In the genomic region with DNA sequence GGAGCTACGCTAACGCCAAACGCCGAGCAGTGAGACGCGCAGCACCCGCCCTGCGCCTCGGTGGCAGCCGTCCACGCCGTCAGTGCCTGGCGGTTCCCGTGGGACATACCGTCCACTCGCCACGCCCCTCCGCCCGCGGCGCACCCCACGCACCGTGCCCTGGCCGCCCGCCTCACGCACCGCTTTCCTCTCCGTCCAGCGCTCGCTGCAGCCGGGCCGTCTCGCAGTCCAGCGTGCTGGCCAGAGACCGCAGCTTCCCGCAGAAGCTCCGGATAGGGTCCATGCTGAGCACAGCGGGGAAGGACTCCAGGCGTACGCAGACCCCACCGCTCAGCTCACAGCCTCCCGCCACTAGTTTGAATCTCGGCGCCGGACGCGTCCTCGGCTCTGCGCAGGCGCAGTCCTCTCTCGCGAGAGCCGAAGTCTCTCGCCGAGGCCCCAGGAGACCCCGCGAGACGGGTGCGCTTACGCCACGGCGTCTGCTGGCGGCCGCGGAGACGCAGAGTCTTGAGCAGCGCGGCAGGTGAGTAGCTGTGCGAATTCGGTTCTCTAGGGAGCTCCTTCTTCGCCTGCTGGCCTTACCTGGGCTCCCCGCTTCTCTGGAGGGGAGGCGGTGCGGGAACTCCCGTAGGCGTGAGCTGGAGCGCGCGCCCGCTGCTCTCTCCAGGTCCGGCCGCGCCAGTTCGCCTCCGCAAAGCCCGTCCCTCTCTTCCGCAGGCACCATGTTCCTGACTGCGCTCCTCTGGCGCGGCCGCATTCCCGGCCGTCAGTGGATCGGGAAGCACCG, we compare ENCODE assay signal across 1 cellular context.
TF ChIP-seq lines count a peak whose summit lies in the region.

A gene (plus strand): TSS at position 464 of the 787 bp plus-strand sequence. CDS start 259 bp downstream, at position 723.
A gene (minus strand): TSS at position 358 of the 787 bp plus-strand sequence. CDS start 75 bp downstream, at position 283.

TF ChIP-seq in HepG2, 621 proteins besides CTCF, POLR2A, EP300 and RAD21 (continued from another document and continues in another):
- TF ChIP-seq, protein P1, sequence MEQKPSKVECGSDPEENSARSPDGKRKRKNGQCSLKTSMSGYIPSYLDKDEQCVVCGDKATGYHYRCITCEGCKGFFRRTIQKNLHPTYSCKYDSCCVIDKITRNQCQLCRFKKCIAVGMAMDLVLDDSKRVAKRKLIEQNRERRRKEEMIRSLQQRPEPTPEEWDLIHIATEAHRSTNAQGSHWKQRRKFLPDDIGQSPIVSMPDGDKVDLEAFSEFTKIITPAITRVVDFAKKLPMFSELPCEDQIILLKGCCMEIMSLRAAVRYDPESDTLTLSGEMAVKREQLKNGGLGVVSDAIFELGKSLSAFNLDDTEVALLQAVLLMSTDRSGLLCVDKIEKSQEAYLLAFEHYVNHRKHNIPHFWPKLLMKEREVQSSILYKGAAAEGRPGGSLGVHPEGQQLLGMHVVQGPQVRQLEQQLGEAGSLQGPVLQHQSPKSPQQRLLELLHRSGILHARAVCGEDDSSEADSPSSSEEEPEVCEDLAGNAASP (CRISPR knock-in tag; IDR thresholded peaks at IDR 0.05; ENCODE audit: borderline replicate concordance): peak; percentile 75
- TF ChIP-seq NR3C1 (CRISPR knock-in tag; IDR thresholded peaks at IDR 0.05): no peak; the same call in 1 of the 2 replicates
- TF ChIP-seq, protein P2, sequence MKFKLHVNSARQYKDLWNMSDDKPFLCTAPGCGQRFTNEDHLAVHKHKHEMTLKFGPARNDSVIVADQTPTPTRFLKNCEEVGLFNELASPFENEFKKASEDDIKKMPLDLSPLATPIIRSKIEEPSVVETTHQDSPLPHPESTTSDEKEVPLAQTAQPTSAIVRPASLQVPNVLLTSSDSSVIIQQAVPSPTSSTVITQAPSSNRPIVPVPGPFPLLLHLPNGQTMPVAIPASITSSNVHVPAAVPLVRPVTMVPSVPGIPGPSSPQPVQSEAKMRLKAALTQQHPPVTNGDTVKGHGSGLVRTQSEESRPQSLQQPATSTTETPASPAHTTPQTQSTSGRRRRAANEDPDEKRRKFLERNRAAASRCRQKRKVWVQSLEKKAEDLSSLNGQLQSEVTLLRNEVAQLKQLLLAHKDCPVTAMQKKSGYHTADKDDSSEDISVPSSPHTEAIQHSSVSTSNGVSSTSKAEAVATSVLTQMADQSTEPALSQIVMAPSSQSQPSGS (CRISPR knock-in tag; IDR thresholded peaks at IDR 0.05): peak; percentile 44
- TF ChIP-seq U2AF2 (IDR thresholded peaks at IDR 0.05; ENCODE audit: low read depth, low read length): no peak
- peak; percentile 67 for TF ChIP-seq ZEB1 (IDR thresholded peaks at IDR 0.05; ENCODE audit: insufficient replicate concordance, low read depth)
- TF ChIP-seq, protein P3, sequence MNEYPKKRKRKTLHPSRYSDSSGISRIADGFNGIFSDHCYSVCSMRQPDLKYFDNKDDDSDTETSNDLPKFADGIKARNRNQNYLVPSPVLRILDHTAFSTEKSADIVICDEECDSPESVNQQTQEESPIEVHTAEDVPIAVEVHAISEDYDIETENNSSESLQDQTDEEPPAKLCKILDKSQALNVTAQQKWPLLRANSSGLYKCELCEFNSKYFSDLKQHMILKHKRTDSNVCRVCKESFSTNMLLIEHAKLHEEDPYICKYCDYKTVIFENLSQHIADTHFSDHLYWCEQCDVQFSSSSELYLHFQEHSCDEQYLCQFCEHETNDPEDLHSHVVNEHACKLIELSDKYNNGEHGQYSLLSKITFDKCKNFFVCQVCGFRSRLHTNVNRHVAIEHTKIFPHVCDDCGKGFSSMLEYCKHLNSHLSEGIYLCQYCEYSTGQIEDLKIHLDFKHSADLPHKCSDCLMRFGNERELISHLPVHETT (CRISPR knock-in tag; conservative IDR thresholded peaks at IDR 0.05): 0 out of 2 replicates have a peak, but pooled peaks have one; percentile 24
- no peak for TF ChIP-seq ZNF775 (CRISPR knock-in tag; IDR thresholded peaks at IDR 0.05; ENCODE audit: borderline replicate concordance)
- peak; percentile 98 for TF ChIP-seq POLR2AphosphoS5 (IDR thresholded peaks at IDR 0.05; ENCODE audit: low read depth, low read length)
- TF ChIP-seq, protein P4, sequence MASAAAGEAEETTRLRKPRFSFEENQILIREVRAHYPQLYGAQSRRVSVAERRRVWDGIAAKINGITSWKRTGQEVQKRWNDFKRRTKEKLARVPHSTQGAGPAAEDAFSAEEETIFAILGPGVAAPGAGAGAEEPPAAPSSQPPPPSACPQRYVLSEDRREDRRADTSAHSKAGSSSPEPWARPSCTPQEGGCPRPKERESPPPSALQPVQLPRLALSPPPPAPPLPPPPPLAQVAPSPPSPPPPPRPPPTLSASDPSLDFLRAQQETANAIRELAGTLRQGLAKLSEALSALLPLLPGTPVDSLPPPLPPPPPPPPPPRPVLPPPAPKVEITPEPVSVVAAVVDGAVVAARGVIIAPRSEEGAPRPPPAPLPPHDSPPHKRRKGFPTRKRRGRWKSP (CRISPR knock-in tag; IDR thresholded peaks at IDR 0.05): peak; percentile 98
- peak; percentile 90; the same call in 1 of the 2 replicates for TF ChIP-seq ZNF607 (CRISPR knock-in tag; IDR thresholded peaks at IDR 0.05; ENCODE audit: borderline replicate concordance)
- TF ChIP-seq ATF7 (IDR thresholded peaks at IDR 0.05): no peak
- TF ChIP-seq ATF7 (CRISPR knock-in tag; IDR thresholded peaks at IDR 0.05): no peak
- TF ChIP-seq ZNF883 (CRISPR knock-in tag; IDR thresholded peaks at IDR 0.05; ENCODE audit: not compliant biosample characterization): peak; percentile 89
- TF ChIP-seq MEF2D (CRISPR knock-in tag; IDR thresholded peaks at IDR 0.05): no peak
- TF ChIP-seq, protein P5, sequence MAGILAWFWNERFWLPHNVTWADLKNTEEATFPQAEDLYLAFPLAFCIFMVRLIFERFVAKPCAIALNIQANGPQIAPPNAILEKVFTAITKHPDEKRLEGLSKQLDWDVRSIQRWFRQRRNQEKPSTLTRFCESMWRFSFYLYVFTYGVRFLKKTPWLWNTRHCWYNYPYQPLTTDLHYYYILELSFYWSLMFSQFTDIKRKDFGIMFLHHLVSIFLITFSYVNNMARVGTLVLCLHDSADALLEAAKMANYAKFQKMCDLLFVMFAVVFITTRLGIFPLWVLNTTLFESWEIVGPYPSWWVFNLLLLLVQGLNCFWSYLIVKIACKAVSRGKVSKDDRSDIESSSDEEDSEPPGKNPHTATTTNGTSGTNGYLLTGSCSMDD (CRISPR knock-in tag; IDR thresholded peaks at IDR 0.05): no peak; the same call in 1 of the 2 replicates
- TF ChIP-seq, protein P6, sequence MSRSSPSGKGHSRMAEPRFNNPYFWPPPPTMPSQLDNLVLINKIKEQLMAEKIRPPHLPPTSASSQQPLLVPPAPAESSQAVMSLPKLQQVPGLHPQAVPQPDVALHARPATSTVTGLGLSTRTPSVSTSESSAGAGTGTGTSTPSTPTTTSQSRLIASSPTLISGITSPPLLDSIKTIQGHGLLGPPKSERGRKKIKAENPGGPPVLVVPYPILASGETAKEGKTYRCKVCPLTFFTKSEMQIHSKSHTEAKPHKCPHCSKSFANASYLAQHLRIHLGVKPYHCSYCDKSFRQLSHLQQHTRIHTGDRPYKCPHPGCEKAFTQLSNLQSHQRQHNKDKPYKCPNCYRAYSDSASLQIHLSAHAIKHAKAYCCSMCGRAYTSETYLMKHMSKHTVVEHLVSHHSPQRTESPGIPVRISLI (CRISPR knock-in tag; IDR thresholded peaks at IDR 0.05; ENCODE audit: borderline replicate concordance): no peak; the same call in 1 of the 2 replicates
- peak; percentile 41 for TF ChIP-seq FOXA3 (CRISPR knock-in tag; IDR thresholded peaks at IDR 0.05)
- TF ChIP-seq ZBTB7B (CRISPR knock-in tag; IDR thresholded peaks at IDR 0.05): peak; percentile 26; the same call in 1 of the 2 replicates
- TF ChIP-seq, protein P7, sequence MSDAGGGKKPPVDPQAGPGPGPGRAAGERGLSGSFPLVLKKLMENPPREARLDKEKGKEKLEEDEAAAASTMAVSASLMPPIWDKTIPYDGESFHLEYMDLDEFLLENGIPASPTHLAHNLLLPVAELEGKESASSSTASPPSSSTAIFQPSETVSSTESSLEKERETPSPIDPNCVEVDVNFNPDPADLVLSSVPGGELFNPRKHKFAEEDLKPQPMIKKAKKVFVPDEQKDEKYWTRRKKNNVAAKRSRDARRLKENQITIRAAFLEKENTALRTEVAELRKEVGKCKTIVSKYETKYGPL (CRISPR knock-in tag; IDR thresholded peaks at IDR 0.05): no peak; the same call in 1 of the 2 replicates
- TF ChIP-seq CC2D1A (CRISPR knock-in tag; IDR thresholded peaks at IDR 0.05): peak; percentile 80; the same call in 1 of the 2 replicates
- TF ChIP-seq, protein P8, sequence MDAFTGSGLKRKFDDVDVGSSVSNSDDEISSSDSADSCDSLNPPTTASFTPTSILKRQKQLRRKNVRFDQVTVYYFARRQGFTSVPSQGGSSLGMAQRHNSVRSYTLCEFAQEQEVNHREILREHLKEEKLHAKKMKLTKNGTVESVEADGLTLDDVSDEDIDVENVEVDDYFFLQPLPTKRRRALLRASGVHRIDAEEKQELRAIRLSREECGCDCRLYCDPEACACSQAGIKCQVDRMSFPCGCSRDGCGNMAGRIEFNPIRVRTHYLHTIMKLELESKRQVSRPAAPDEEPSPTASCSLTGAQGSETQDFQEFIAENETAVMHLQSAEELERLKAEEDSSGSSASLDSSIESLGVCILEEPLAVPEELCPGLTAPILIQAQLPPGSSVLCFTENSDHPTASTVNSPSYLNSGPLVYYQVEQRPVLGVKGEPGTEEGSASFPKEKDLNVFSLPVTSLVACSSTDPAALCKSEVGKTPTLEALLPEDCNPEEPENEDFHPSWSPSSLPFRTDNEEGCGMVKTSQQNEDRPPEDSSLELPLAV (CRISPR knock-in tag; conservative IDR thresholded peaks at IDR 0.05; ENCODE audit: low read depth): 0 out of 2 replicates have a peak, but pooled peaks have one; percentile 51
- TF ChIP-seq, protein P9, sequence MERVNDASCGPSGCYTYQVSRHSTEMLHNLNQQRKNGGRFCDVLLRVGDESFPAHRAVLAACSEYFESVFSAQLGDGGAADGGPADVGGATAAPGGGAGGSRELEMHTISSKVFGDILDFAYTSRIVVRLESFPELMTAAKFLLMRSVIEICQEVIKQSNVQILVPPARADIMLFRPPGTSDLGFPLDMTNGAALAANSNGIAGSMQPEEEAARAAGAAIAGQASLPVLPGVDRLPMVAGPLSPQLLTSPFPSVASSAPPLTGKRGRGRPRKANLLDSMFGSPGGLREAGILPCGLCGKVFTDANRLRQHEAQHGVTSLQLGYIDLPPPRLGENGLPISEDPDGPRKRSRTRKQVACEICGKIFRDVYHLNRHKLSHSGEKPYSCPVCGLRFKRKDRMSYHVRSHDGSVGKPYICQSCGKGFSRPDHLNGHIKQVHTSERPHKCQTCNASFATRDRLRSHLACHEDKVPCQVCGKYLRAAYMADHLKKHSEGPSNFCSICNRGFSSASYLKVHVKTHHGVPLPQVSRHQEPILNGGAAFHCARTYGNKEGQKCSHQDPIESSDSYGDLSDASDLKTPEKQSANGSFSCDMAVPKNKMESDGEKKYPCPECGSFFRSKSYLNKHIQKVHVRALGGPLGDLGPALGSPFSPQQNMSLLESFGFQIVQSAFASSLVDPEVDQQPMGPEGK (CRISPR knock-in tag; IDR thresholded peaks at IDR 0.05): no peak
- TF ChIP-seq KDM4B (CRISPR knock-in tag; IDR thresholded peaks at IDR 0.05): peak; percentile 66; the same call in 1 of the 2 replicates
- TF ChIP-seq, protein P10, sequence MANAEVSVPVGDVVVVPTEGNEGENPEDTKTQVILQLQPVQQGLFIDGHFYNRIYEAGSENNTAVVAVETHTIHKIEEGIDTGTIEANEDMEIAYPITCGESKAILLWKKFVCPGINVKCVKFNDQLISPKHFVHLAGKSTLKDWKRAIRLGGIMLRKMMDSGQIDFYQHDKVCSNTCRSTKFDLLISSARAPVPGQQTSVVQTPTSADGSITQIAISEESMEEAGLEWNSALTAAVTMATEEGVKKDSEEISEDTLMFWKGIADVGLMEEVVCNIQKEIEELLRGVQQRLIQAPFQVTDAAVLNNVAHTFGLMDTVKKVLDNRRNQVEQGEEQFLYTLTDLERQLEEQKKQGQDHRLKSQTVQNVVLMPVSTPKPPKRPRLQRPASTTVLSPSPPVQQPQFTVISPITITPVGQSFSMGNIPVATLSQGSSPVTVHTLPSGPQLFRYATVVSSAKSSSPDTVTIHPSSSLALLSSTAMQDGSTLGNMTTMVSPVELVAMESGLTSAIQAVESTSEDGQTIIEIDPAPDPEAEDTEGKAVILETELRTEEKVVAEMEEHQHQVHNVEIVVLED (CRISPR knock-in tag; IDR thresholded peaks at IDR 0.05; ENCODE audit: borderline replicate concordance): peak; percentile 97
- no peak for TF ChIP-seq ZNF550 (CRISPR knock-in tag; IDR thresholded peaks at IDR 0.05; ENCODE audit: borderline replicate concordance)
- TF ChIP-seq ZFP36L2 (CRISPR knock-in tag; IDR thresholded peaks at IDR 0.05): 0 out of 2 replicates have a peak, but pooled peaks have one; percentile 23
- TF ChIP-seq RFXANK (CRISPR knock-in tag; IDR thresholded peaks at IDR 0.05): 0 out of 2 replicates have a peak, but pooled peaks have one; percentile 14
- peak; percentile 96 for TF ChIP-seq POGZ (CRISPR knock-in tag; IDR thresholded peaks at IDR 0.05)
- no peak for TF ChIP-seq TBP (CRISPR knock-in tag; IDR thresholded peaks at IDR 0.05)
- TF ChIP-seq RELA (CRISPR knock-in tag; IDR thresholded peaks at IDR 0.05): no peak
- no peak; the same call in 1 of the 2 replicates for TF ChIP-seq RARA (CRISPR knock-in tag; IDR thresholded peaks at IDR 0.05)
- TF ChIP-seq ZNF556 (CRISPR knock-in tag; IDR thresholded peaks at IDR 0.05; ENCODE audit: borderline replicate concordance): peak; percentile 89; the same call in 1 of the 2 replicates
- peak; percentile 54; the same call in 1 of the 2 replicates for TF ChIP-seq ZSCAN25 (CRISPR knock-in tag; IDR thresholded peaks at IDR 0.05)
- no peak for TF ChIP-seq SSRP1 (CRISPR knock-in tag; IDR thresholded peaks at IDR 0.05)
- no peak for TF ChIP-seq TCF12 (IDR thresholded peaks at IDR 0.05)
- TF ChIP-seq TCF12 (CRISPR knock-in tag; IDR thresholded peaks at IDR 0.05): no peak
- peak; percentile 97 for TF ChIP-seq YEATS2 (CRISPR knock-in tag; IDR thresholded peaks at IDR 0.05; ENCODE audit: borderline replicate concordance)
- TF ChIP-seq SMARCE1 (IDR thresholded peaks at IDR 0.05; ENCODE audit: borderline replicate concordance): no peak
- TF ChIP-seq, protein P11, sequence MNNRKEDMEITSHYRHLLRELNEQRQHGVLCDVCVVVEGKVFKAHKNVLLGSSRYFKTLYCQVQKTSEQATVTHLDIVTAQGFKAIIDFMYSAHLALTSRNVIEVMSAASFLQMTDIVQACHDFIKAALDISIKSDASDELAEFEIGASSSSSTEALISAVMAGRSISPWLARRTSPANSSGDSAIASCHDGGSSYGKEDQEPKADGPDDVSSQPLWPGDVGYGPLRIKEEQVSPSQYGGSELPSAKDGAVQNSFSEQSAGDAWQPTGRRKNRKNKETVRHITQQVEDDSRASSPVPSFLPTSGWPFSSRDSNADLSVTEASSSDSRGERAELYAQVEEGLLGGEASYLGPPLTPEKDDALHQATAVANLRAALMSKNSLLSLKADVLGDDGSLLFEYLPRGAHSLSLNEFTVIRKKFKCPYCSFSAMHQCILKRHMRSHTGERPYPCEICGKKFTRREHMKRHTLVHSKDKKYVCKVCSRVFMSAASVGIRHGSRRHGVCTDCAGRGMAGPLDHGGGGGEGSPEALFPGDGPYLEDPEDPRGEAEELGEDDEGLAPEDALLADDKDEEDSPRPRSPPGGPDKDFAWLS (CRISPR knock-in tag; IDR thresholded peaks at IDR 0.05; ENCODE audit: borderline replicate concordance): no peak
- 0 out of 2 replicates have a peak, but pooled peaks have one; percentile 45 for TF ChIP-seq SP140L (CRISPR knock-in tag; IDR thresholded peaks at IDR 0.05; ENCODE audit: borderline replicate concordance)
- TF ChIP-seq, protein P12, sequence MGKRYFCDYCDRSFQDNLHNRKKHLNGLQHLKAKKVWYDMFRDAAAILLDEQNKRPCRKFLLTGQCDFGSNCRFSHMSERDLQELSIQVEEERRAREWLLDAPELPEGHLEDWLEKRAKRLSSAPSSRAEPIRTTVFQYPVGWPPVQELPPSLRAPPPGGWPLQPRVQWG (CRISPR knock-in tag; IDR thresholded peaks at IDR 0.05; ENCODE audit: borderline replicate concordance, low read depth): no peak
- peak; percentile 82 for TF ChIP-seq MED1 (CRISPR knock-in tag; IDR thresholded peaks at IDR 0.05)
- peak; percentile 98 for TF ChIP-seq HNRNPLL (IDR thresholded peaks at IDR 0.05; ENCODE audit: low read depth, low read length, poor library complexity, severe bottlenecking)
